ENCODE assay signal across 8 cellular contexts in genomic region chr2:109129356-109129920, GRCh38. TPM values are rescaled to one million over a fixed set of nuclear protein-coding genes. Genes with fewer than 3 reads are reported as not detected.
DNase-seq lines count a peak whose midpoint lies in the region; ATAC-seq and TF ChIP-seq lines count a peak whose summit lies in the region.

No MANE protein-coding gene starts in this region.

- TF ChIP-seq POLR2A in spleen (IDR thresholded peaks at IDR 0.05) = no peak

- intact Hi-C loops in spleen (cut with DNase I; ENCODE audit: low total_unique reads) = no loop called here

- H3F3A ChIP-seq in Loucy (ENCODE audit: low read depth) = peaks cover 6% of the 10 kb centered on the region; the same call in 1 of the 2 replicates

- H3K9me3 ChIP-seq in Loucy (ENCODE audit: insufficient read depth, low read depth, low read length) (no peaks in the 10 kb centered on the region), spleen (no peaks in the 10 kb centered on the region)

- H3K27me3 ChIP-seq in Loucy (ENCODE audit: insufficient read depth, low read length, poor library complexity, severe bottlenecking) (no peaks in the 10 kb centered on the region), spleen (replicated peaks in 1 of 7) (peaks cover 0 to 74% (median 25%) of the 10 kb centered on the region in 7 donors)

- WGBS in spleen, 5 donors = 1 to 2% (median 2%) methylated on average over 42 to 70 of the region's 70 CpGs; no CpG with 5 or more reads in 1 of the 5 donors

- peaks cover 12% of the 10 kb centered on the region for H4K20me1 ChIP-seq in Loucy (ENCODE audit: insufficient read depth, low read length, poor library complexity, severe bottlenecking)

- ATAC-seq in GM21576 (IDR thresholded peaks at IDR 0.05; ENCODE audit: unreplicated experiment) (no peak), GM18520 (IDR thresholded peaks at IDR 0.05; ENCODE audit: unreplicated experiment) (no peak), HG03439 (IDR thresholded peaks at IDR 0.05; ENCODE audit: unreplicated experiment) (no peak)

- no peak overlapping the region for H3K9ac ChIP-seq in Loucy (ENCODE audit: low read depth, low read length, poor library complexity, severe bottlenecking)

- peak; percentile 23 for DNase-seq in GM19238 (ENCODE audit: insufficient read length, low spot score)
- DNase-seq in astrocyte of the cerebellum (ENCODE audit: low read depth) = no peak
- peak; percentile 56 for DNase-seq in iPS-NIHi11 (ENCODE audit: low spot score)
- DNase-seq in spleen = peak; percentile 85

- H3K36me3 ChIP-seq in Loucy (ENCODE audit: insufficient read depth, low read length) (no peaks in the 10 kb centered on the region), spleen (no peaks in the 10 kb centered on the region)

- in situ Hi-C loops in astrocyte of the cerebellum (cut with HindIII; ENCODE audit: low sequenced_read_pairs) = no loop called here

- no peaks in the 10 kb centered on the region for H3K9me2 ChIP-seq in Loucy (replicated peaks; ENCODE audit: low read depth, low read length)

- H3K27ac ChIP-seq in spleen = peak overlapping the region in 3 of 8 donors; percentile 65 to 81 (median 72)

- peak overlapping the region; percentile 84 for H3K4me3 ChIP-seq in Loucy (ENCODE audit: low read length, poor library complexity, severe bottlenecking)
- peak overlapping the region; percentile 72 for H3K4me3 ChIP-seq in astrocyte of the cerebellum (ENCODE audit: low read depth, low read length)
- H3K4me3 ChIP-seq in spleen = peak overlapping the region; percentile 59 to 88 (median 76)

- TF ChIP-seq CTCF in Loucy (conservative IDR thresholded peaks at IDR 0.05; ENCODE audit: low read length) (no peak), astrocyte of the cerebellum (IDR thresholded peaks at IDR 0.05; ENCODE audit: low read depth, low read length, missing control alignments) (no peak), spleen (IDR thresholded peaks at IDR 0.05 in 8 of 11, conservative IDR thresholded peaks at IDR 0.05 in 3 of 11) (no peak)

- peaks cover 54% of the 10 kb centered on the region for H3K79me2 ChIP-seq in Loucy (ENCODE audit: insufficient read depth, low read length)

- no peak overlapping the region for H2AFZ ChIP-seq in Loucy (ENCODE audit: low read length)

- H3K4me1 ChIP-seq in Loucy (ENCODE audit: insufficient read depth, low read length, poor library complexity, severe bottlenecking) = peaks cover 54% of the 10 kb centered on the region
- H3K4me1 ChIP-seq in spleen = peaks cover 11 to 51% (median 33%) of the 10 kb centered on the region in 6 donors

- peak overlapping the region; percentile 89 for H3K4me2 ChIP-seq in Loucy (ENCODE audit: low read depth, low read length, poor library complexity, severe bottlenecking)

RNA-seq across cellular contexts. Expression of gene SH3RF3, which starts 0.4 kb away (rescaled TPM):
- 1 to 10 TPM; 3.1 to 7.6 (median 5.3) TPM for total RNA-seq in spleen
- 1 to 10 TPM; 1.3 to 2.5 (median 1.5) TPM for polyA plus RNA-seq in spleen
